ENCODE assay signal across 8 cellular contexts in the genomic region with DNA sequence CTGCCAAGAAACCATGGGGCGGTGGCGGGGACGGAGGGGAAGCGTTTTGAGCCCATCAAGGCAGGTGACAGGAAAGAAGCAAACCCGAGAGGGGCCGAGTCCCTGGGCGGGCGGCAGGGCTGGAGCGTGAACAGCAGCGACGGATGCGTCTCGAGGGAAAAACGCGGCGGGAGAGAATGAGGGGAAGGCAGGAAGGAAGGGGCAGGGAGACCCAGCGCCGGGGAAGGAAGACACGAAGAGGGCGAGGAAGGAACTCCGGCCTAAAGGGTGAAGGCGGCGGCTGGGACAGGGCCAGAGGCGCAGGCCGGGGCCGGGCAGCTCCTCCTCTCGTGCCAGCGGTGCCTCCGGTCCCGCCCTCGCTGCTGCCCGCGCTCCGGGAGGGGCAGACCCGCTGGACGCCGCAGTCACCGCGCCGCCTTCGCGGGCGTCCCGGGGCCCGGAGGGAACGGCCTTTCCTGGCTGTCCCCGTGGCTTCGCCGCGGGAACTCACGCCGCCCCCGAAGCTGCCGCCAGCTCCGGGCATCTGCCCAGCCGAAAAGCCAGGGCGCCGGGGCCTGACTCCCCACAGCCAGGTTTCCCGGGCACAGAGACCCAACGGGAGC. TPM values are rescaled to one million over a fixed set of nuclear protein-coding genes. Genes with fewer than 3 reads are reported as not detected.
A peak's percentile ranks its signal among the peaks of the same experiment; 100 is the strongest.
DNase-seq lines count a peak whose midpoint lies in the region; ATAC-seq and TF ChIP-seq lines count a peak whose summit lies in the region.

No MANE protein-coding gene starts in this region.

- peaks cover 12% of the 10 kb centered on the region for H3K27me3 ChIP-seq in ascending aorta
- H3K27me3 ChIP-seq in right atrium auricular region, result no peaks in the 10 kb centered on the region
- no peaks in the 10 kb centered on the region for H3K27me3 ChIP-seq in psoas muscle (ENCODE audit: insufficient read depth in 3 of 3, low read length in 2 of 3)

- peak; percentile 7 for ATAC-seq in HG02840 (IDR thresholded peaks at IDR 0.05; ENCODE audit: low FRiP score, unreplicated experiment)
- peak; percentile 73 to 82 (median 75) for ATAC-seq in psoas muscle

- H3K36me3 ChIP-seq in ascending aorta (no peaks in the 10 kb centered on the region), right atrium auricular region (no peaks in the 10 kb centered on the region), psoas muscle (ENCODE audit: insufficient read depth in 1 of 2, low read depth in 1 of 2) (no peaks in the 10 kb centered on the region)

- peak; percentile 32 for DNase-seq in activated CD4-positive, alpha-beta T cell treated with anti-CD3 and anti-CD28 coated beads for 48 hours
- DNase-seq in activated CD4-positive, alpha-beta T cell treated with anti-CD3 and anti-CD28 coated beads for 1 hour, result no peak
- DNase-seq in NCI-H526 (lab: John Stamatoyannopoulos, UW) (peak; percentile 39 to 66), ascending aorta (ENCODE audit: low spot score in 2 of 2) (peak in 1 of 2 donors; percentile 83), right atrium auricular region (ENCODE audit: low spot score) (no peak), psoas muscle (peak; percentile 74 to 86), NCI-H1694 (lab: John Stamatoyannopoulos, UW) (no peak)

- H3K27ac ChIP-seq in ascending aorta, result peak overlapping the region; percentile 90 to 98
- H3K27ac ChIP-seq in right atrium auricular region, result peak overlapping the region; percentile 95 to 98
- peak overlapping the region; percentile 96 for H3K27ac ChIP-seq in psoas muscle

- peaks cover 5 to 11% of the 10 kb centered on the region in 2 donors for H3K4me1 ChIP-seq in ascending aorta
- peaks cover 0 to 33% of the 10 kb centered on the region in 2 donors for H3K4me1 ChIP-seq in right atrium auricular region
- H3K4me1 ChIP-seq in psoas muscle, result peaks cover 30% of the 10 kb centered on the region

- intact Hi-C loops in ascending aorta (cut with DNase I) (loop anchor here (1.0 to 10.0 kb wide), 11 partner anchors 190 to 1580 kb away; partner anchors contain the start of genes GRK4, HTT, HTT-AS and LRPAP1), psoas muscle (cut with DNase I) (loop anchor here in 1 of 2 donors (5.0 kb wide), 1 partner anchor 90 kb away; no protein-coding TSS in a partner anchor)

- WGBS in psoas muscle, 3 donors, result 0 to 1% (median 0%) methylated on average over 34 to 60 of the region's 60 CpGs

- TF ChIP-seq CTCF in ascending aorta (IDR thresholded peaks at IDR 0.05), result no peak
- no peak for TF ChIP-seq CTCF in right atrium auricular region (IDR thresholded peaks at IDR 0.05)
- TF ChIP-seq CTCF in psoas muscle (IDR thresholded peaks at IDR 0.05), result no peak

- H3K4me3 ChIP-seq in ascending aorta (peak overlapping the region; percentile 76 to 96), right atrium auricular region (peak overlapping the region; percentile 76 to 85), psoas muscle (peak overlapping the region; percentile 88)

- H3K9me3 ChIP-seq in ascending aorta (no peaks in the 10 kb centered on the region), right atrium auricular region (no peaks in the 10 kb centered on the region), psoas muscle (no peaks in the 10 kb centered on the region)

RNA-seq across cellular contexts. Expression of gene RGS12, which starts 0.8 kb away (rescaled TPM):
- total RNA-seq in ascending aorta, result 26.3 TPM
- total RNA-seq in right atrium auricular region, result 1 to 10 TPM; 7.0 to 9.9 TPM
- 10 to 100 TPM; 13.9 to 29.0 (median 17.8) TPM for total RNA-seq in psoas muscle
- polyA plus RNA-seq in psoas muscle, result 10 to 100 TPM in 2 of 3 donors, 1 to 10 TPM in 1; 7.5 to 20.1 (median 15.6) TPM

RNA-seq across cellular contexts. Expression of gene MSANTD1, which starts 43.1 kb away (rescaled TPM):
- total RNA-seq in ascending aorta (not detected), right atrium auricular region (not detected), psoas muscle (under 1 TPM; 0.25 to 0.94 (median 0.70) TPM)
- under 1 TPM; 0.11 to 0.34 (median 0.27) TPM for polyA plus RNA-seq in psoas muscle

Comparison
In these comparisons a context has a peak if more than half of its experiments do, and no peak if none do; other contexts are left out.
1. DNase-seq: peak in activated CD4-positive, alpha-beta T cell treated with anti-CD3 and anti-CD28 coated beads for 48 hours (single experiment), NCI-H526 (2 of 2) and psoas muscle (2 of 2); none in activated CD4-positive, alpha-beta T cell treated with anti-CD3 and anti-CD28 coated beads for 1 hour (single experiment), right atrium auricular region (single experiment) and NCI-H1694 (single experiment).
2. Peak in every context shown above with its lines, with median percentiles within 50 percentile points of each other: H3K27ac ChIP-seq and H3K4me3 ChIP-seq.